In the genomic region with DNA sequence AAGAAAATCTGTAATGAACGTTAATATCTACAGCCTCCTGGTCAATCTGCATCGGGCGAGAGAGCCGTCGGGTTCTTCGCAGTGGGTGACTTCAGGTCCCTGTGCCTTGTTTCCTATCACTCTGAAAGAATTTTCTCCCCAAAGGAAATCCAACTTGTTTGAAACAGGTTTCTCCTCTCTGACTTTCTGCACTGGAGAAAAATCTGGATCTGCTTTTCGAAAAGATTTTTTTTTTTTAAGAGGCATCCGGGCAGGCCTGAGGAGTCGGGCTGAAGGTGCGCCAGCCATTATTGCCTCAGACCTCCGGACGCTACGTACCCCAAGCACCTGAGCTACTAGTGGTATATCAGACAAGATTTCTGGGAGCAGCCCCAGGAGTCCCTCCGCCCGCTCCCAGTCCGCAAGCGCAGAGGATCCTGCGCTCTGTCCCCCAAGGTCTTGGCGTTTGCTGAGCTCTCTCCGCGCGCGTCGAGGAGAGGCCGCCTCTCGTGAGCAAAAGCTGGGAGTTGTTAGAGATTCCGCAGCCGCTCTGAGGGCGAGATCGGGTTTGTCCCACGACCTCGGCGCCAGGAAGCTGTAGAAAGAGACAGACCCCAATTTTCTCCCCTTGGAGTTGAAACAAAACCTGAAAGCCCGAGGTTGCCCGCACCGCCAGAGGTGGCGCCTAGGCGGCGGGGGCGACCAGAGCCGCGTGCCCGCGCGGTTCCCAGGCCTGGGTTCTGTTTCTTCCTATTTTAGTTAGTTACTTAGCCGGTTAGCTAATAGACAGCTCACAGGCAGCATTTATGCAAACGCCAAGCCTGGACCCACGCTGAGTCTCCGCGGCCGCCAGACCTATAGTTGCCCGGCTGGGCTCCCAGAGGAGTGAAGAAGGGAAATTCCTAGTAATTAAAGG, we compare ENCODE assay signal across 10 cellular contexts.
DNase-seq lines count a peak whose midpoint lies in the region; ATAC-seq and TF ChIP-seq lines count a peak whose summit lies in the region.
"Had no signal": no experiment of that assay in that cellular context is flagged by ENCODE, and none has a peak within 500 bp of the region (broad histone marks: within the 10 kb centered on the region; RNA-seq: fewer than 3 reads in every experiment).

No MANE protein-coding gene starts in this region.

- H3K4me3 ChIP-seq in ACC112 (ENCODE audit: low read depth, low read length) = peak overlapping the region; percentile 74
- H3K4me3 ChIP-seq in HUES6 (ENCODE audit: low read depth, low read length) = peak overlapping the region; percentile 36; the same call in 1 of the 2 replicates
- peak overlapping the region; percentile 13 to 26 for H3K4me3 ChIP-seq in ascending aorta
- H3K4me3 ChIP-seq in mesodermal cell (ENCODE audit: extremely low read depth, insufficient read depth, low read length, poor library complexity, severe bottlenecking) = no peak overlapping the region

- peak overlapping the region; percentile 43 for H2AFZ ChIP-seq in ACC112 (ENCODE audit: low read length, unreplicated experiment)

- DNase-seq in ascending aorta (ENCODE audit: low spot score in 2 of 2) = no peak
- DNase-seq in mesenteric fat pad (ENCODE audit: low spot score) = no peak
- DNase-seq in pons (ENCODE audit: low spot score) = no peak
- DNase-seq: OCI-M1 had no signal

- H3K9ac ChIP-seq in HUES6 (ENCODE audit: low read length) = no peak overlapping the region
- H3K9ac ChIP-seq: KMS-11 had no signal

- no peak for TF ChIP-seq CTCF in ascending aorta (IDR thresholded peaks at IDR 0.05)

- no peak for ATAC-seq in HG02759 (IDR thresholded peaks at IDR 0.05; ENCODE audit: unreplicated experiment)
- ATAC-seq in GM21528 (IDR thresholded peaks at IDR 0.05; ENCODE audit: low FRiP score, unreplicated experiment) = no peak

- intact Hi-C loops in ascending aorta (cut with DNase I) = no loop called here

- no peaks in the 10 kb centered on the region for H3K79me2 ChIP-seq in ACC112 (ENCODE audit: control insufficient read depth, insufficient read depth, low read length, unreplicated experiment)

- peaks cover 87% of the 10 kb centered on the region for H3K27me3 ChIP-seq in ACC112 (ENCODE audit: insufficient read depth, low read length)
- H3K27me3 ChIP-seq in HUES6 (ENCODE audit: control insufficient read depth, insufficient read depth, low read length) = peaks cover 100% of the 10 kb centered on the region
- peaks cover 18% of the 10 kb centered on the region for H3K27me3 ChIP-seq in ascending aorta

- no peak overlapping the region for H3K27ac ChIP-seq in ACC112 (ENCODE audit: low read depth, low read length)
- H3K27ac ChIP-seq in HUES6 (ENCODE audit: low read depth, low read length) = no peak overlapping the region
- H3K27ac ChIP-seq in ascending aorta = no peak overlapping the region
- peak overlapping the region; percentile 10 for H3K27ac ChIP-seq in mesodermal cell (ENCODE audit: low read depth, low read length, severe bottlenecking)
- H3K27ac ChIP-seq: KMS-11 had no signal

- H3K36me3 ChIP-seq in ACC112 (ENCODE audit: insufficient read depth, low read length) (no peaks in the 10 kb centered on the region), HUES6 (ENCODE audit: control insufficient read depth, insufficient read depth, low read length) (no peaks in the 10 kb centered on the region), ascending aorta (no peaks in the 10 kb centered on the region), mesodermal cell (ENCODE audit: control insufficient read depth, insufficient read depth, low read length) (no peaks in the 10 kb centered on the region)

- H3K9me3 ChIP-seq in HUES6 (ENCODE audit: control insufficient read depth, insufficient read depth, low read depth, low read length) (no peaks in the 10 kb centered on the region), ascending aorta (no peaks in the 10 kb centered on the region), mesodermal cell (ENCODE audit: control insufficient read depth, low read length) (no peaks in the 10 kb centered on the region)

- H3K4me1 ChIP-seq in ACC112 (ENCODE audit: control insufficient read depth, insufficient read depth, low read length, unreplicated experiment) (peaks cover 11% of the 10 kb centered on the region), HUES6 (ENCODE audit: control insufficient read depth, insufficient read depth, low read length) (peaks cover 36% of the 10 kb centered on the region), ascending aorta (peaks cover 0 to 16% of the 10 kb centered on the region in 2 donors), mesodermal cell (ENCODE audit: control insufficient read depth, insufficient read depth, low read length, poor library complexity, severe bottlenecking) (peaks cover 14% of the 10 kb centered on the region)

- 1% methylated on average over 48 to 50 of the region's 52 CpGs for WGBS in mesodermal cell (ENCODE audit: insufficient coverage in 2 of 2), 2 experiments
